In the genomic region with DNA sequence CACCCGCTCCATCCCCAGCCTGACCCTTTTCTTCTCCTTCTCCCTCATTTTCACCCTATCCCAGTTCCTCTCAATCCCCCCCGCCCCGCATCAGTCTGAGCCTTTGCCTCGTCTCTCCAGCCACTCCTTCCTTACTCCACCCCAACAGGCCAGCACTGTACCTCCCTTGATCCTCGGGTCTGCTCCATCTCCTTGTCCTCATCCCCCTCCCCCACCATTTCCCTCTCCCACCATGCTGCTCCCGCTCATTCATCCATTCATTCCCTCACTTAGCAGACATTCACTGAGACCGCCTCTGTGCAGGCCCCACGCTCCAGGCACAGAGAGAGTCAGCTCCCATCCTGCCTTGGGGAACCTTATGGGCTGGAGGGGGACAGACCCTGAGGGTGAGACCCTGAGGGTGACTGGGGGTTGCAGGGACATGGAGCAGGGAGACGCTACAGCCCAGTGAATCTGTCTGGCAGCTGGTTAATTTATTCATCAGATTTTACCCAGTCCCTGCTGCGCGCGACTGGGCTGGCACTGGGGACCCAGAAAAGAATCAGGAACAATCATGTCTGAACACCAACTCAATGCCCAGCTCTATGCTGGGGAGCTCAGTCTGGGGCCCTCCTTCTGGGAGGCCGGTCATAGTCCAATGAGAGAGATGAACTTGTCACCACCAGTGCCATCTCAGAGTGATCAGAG, we compare ENCODE assay signal across 1 cellular context.
TF ChIP-seq lines count a peak whose summit lies in the region.

No MANE protein-coding gene starts in this region.

TF ChIP-seq in HepG2, 621 proteins besides CTCF, POLR2A, EP300 and RAD21:
- TF ChIP-seq, protein P1, sequence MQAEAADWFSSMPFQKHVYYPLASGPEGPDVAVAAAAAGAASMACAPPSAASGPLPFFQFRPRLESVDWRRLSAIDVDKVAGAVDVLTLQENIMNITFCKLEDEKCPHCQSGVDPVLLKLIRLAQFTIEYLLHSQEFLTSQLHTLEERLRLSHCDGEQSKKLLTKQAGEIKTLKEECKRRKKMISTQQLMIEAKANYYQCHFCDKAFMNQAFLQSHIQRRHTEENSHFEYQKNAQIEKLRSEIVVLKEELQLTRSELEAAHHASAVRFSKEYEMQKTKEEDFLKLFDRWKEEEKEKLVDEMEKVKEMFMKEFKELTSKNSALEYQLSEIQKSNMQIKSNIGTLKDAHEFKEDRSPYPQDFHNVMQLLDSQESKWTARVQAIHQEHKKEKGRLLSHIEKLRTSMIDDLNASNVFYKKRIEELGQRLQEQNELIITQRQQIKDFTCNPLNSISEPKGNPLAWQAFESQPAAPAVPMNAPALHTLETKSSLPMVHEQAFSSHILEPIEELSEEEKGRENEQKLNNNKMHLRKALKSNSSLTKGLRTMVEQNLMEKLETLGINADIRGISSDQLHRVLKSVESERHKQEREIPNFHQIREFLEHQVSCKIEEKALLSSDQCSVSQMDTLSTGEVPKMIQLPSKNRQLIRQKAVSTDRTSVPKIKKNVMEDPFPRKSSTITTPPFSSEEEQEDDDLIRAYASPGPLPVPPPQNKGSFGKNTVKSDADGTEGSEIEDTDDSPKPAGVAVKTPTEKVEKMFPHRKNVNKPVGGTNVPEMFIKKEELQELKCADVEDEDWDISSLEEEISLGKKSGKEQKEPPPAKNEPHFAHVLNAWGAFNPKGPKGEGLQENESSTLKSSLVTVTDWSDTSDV (CRISPR knock-in tag; IDR thresholded peaks at IDR 0.05), result 0 out of 2 replicates have a peak, but pooled peaks have one; percentile 53
- TF ChIP-seq KLF11 (CRISPR knock-in tag; IDR thresholded peaks at IDR 0.05) (no peak), HNRNPH1 (optimal IDR thresholded peaks at IDR 0.05; ENCODE audit: low read depth, low read length) (no peak), HNRNPLL (IDR thresholded peaks at IDR 0.05; ENCODE audit: low read depth, low read length, poor library complexity, severe bottlenecking) (peak; percentile 2), ZBTB40 (IDR thresholded peaks at IDR 0.05) (no peak), ZBTB40 (CRISPR knock-in tag; IDR thresholded peaks at IDR 0.05) (peak; percentile 30; the same call in 1 of the 2 replicates)
